In the genomic region with DNA sequence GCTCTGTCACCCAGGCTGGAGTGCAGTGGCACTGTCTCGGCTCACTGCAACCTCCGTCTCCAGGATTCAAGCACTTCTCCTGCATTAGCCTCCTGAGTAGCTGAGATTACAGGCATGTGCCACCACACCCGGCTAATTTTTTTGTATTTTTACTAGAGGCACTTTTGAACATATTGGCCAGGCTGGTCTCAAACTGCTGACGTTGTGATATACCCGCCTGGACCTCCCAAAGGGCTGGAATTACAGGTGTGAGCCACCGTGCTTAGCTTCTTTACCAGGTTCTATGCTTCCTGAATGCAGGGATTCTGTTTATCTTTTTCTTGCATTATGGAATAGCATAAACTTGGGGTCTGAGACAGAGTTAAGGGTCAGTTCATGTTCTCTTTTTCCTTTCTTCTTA, we compare ENCODE assay signal across 32 cellular contexts.
"Had no signal": no experiment of that assay in that cellular context is flagged by ENCODE, and none has a peak within 500 bp of the region (broad histone marks: within the 10 kb centered on the region; RNA-seq: fewer than 3 reads in every experiment).

No MANE protein-coding gene starts in this region.

- DNase-seq: Karpas-422, Kasumi-1, MG63, MM.1S, NCI-H1048, NCI-H1092, NCI-H1092 treated with DMSO at 0.1 percent for 48 hours, NCI-H1105, NCI-H1105 treated with DMSO at 0.1 percent for 48 hours, NCI-H1417, NCI-H1417 treated with DMSO at 0.1 percent for 48 hours, NCI-H1436, NCI-H1436 treated with DMSO at 0.1 percent for 48 hours, NCI-H146, NCI-H1694, NCI-H187, NCI-H187 treated with DMSO at 0.1 percent for 48 hours, NCI-H1930, NCI-H2029, NCI-H2029 treated with DMSO at 0.1 percent for 48 hours, NCI-H2081, NCI-H2081 treated with DMSO at 0.1 percent for 48 hours, NCI-H2107, NCI-H2171, NCI-H2171 treated with DMSO at 0.1 percent for 48 hours, NCI-H2227 treated with DMSO at 0.1 percent for 48 hours, NCI-H226, NCI-H345, NCI-H446, NCI-H446 treated with DMSO at 0.1 percent for 48 hours, NCI-H510A, NCI-H510A treated with DMSO at 0.1 percent for 48 hours had no signal

- H3K27me3 ChIP-seq: MG63 had no signal

- H3K4me3 ChIP-seq: MG63 had no signal

- H3K9me3 ChIP-seq: MG63 had no signal

- H3K36me3 ChIP-seq: MG63 had no signal
